16 cellular contexts compared by ENCODE assay signal in genomic region chr5:151724360-151724759, GRCh38. TPM values are rescaled to one million over a fixed set of nuclear protein-coding genes. Genes with fewer than 3 reads are reported as not detected.
"Had no signal": no experiment of that assay in that cellular context is flagged by ENCODE, and none has a peak within 500 bp of the region (broad histone marks: within the 10 kb centered on the region; RNA-seq: fewer than 3 reads in every experiment).

No MANE protein-coding gene starts in this region.

- H3K27me3 Mint-ChIP-seq: activated CD4-positive, alpha-beta T cell treated with anti-CD3 and anti-CD28 coated beads for 36 hours; activated naive CD8-positive, alpha-beta T cell; brain; natural killer cell treated with Interleukin-12 subunit alpha and Interleukin-12 subunit beta and Interleukin-15 and Interleukin-18, amount 100 ng/mL, for 72 hours had no signal

- H3K36me3 ChIP-seq: colonic mucosa had no signal

- H3K27ac ChIP-seq: colonic mucosa, foreskin keratinocyte had no signal

- H3K9me3 ChIP-seq: colonic mucosa had no signal

- H3K27ac Mint-ChIP-seq: activated CD4-positive, alpha-beta T cell treated with anti-CD3 and anti-CD28 coated beads for 36 hours; activated naive CD8-positive, alpha-beta T cell; brain; T-helper 2 cell treated with Interferon-gamma antibody and Interleukin-4, amounts not matched to agents 5 μg/mL and 100 μg/mL, for 36 hours; WTC11 had no signal

- H3K27me3 ChIP-seq: colonic mucosa, foreskin keratinocyte had no signal

- ATAC-seq: activated CD4-positive, alpha-beta T cell treated with anti-CD3 and anti-CD28 coated beads for 36 hours; foreskin keratinocyte; natural killer cell treated with Interleukin-12 subunit alpha and Interleukin-12 subunit beta and Interleukin-15 and Interleukin-18, amount 100 ng/mL, for 72 hours; WTC11 had no signal

- H3K4me3 Mint-ChIP-seq: activated CD4-positive, alpha-beta T cell treated with anti-CD3 and anti-CD28 coated beads for 36 hours; activated naive CD8-positive, alpha-beta T cell; brain; natural killer cell treated with Interleukin-12 subunit alpha and Interleukin-12 subunit beta and Interleukin-15 and Interleukin-18, amount 100 ng/mL, for 72 hours; T-helper 2 cell treated with Interferon-gamma antibody and Interleukin-4, amounts not matched to agents 5 μg/mL and 100 μg/mL, for 36 hours; WTC11 had no signal

- H3K4me1 ChIP-seq: colonic mucosa had no signal

- DNase-seq: activated CD4-positive, alpha-beta T cell treated with anti-CD3 and anti-CD28 coated beads for 36 hours; activated CD4-positive, alpha-beta T cell treated with anti-CD3 and anti-CD28 coated beads, Interleukin-2, amount 50 U/mL, for 48 hours; activated T-cell treated with anti-CD3 and anti-CD28 coated beads for 4 hours; central memory CD4-positive, alpha-beta T cell; colonic mucosa; foreskin keratinocyte; glutamatergic neuron; mesendoderm; retina; stimulated activated CD4-positive, alpha-beta T cell treated with anti-CD3 and anti-CD28 coated beads, Interleukin-2, amount 100 ng/mL, for 24 hours; stimulated activated naive CD4-positive, alpha-beta T cell treated with Interleukin-2 at 50 U/mL for 16 hours had no signal

- H3K4me3 ChIP-seq: colonic mucosa had no signal

- H3K9me3 Mint-ChIP-seq: natural killer cell treated with Interleukin-12 subunit alpha and Interleukin-12 subunit beta and Interleukin-15 and Interleukin-18, amount 100 ng/mL, for 72 hours had no signal

RNA-seq across cellular contexts. Expression of gene SPARC, which starts 37.6 kb away (rescaled TPM):
- total RNA-seq: natural killer cell treated with Interleukin-12 subunit alpha and Interleukin-12 subunit beta and Interleukin-15 and Interleukin-18, amount 100 ng/mL, for 72 hours had no signal
